In genomic region chr5:72241346-72242003, GRCh38 we compare ENCODE assay signal across 17 cellular contexts.
DNase-seq lines count a peak whose midpoint lies in the region; FAIRE-seq lines count a peak whose summit lies in the region.
"Had no signal": no experiment of that assay in that cellular context is flagged by ENCODE, and none has a peak within 500 bp of the region (broad histone marks: within the 10 kb centered on the region; RNA-seq: fewer than 3 reads in every experiment).

No MANE protein-coding gene starts in this region.

- FAIRE-seq in HTR-8/SVneo (lab: Jason Lieb, UNC) = no peak
- FAIRE-seq: GM18507, H1 had no signal

- DNase-seq in NCI-H1417 (lab: John Stamatoyannopoulos, UW) (peak in 2 of 3 experiments; percentile 17 to 49), NCI-H1417 treated with DMSO at 0.1 percent for 48 hours (lab: John Stamatoyannopoulos, UW) (no peak), amygdala (lab: John Stamatoyannopoulos, UW) (peak in 45 of 56 donors; percentile 12 to 82 (median 46)), islet precursor cell (peak; percentile 66), superior temporal gyrus (ENCODE audit: extremely low spot score) (peak; percentile 87), HT-29 (ENCODE audit: low spot score) (no peak), HTR-8/SVneo (ENCODE audit: insufficient read length, low spot score) (no peak), iPS-NIHi7 (ENCODE audit: extremely low spot score) (no peak)
- DNase-seq: 8988T; CD8-positive, alpha-beta T cell; erythroblast; heart right ventricle; left lung; naive thymus-derived CD4-positive, alpha-beta T cell; stimulated activated naive CD8-positive, alpha-beta T cell treated with anti-CD3 and anti-CD28 coated beads, Interleukin-15, Interleukin-2, amounts not matched to agents 100 U/mL and 50 U/mL, for 24 hours had no signal

Comparison
In these comparisons a context has a peak if more than half of its experiments do, and no peak if none do; other contexts are left out.
1. DNase-seq: peak in NCI-H1417 (2 of 3), amygdala (45 of 56), islet precursor cell (single experiment) and superior temporal gyrus (single experiment); none in NCI-H1417 treated with DMSO at 0.1 percent for 48 hours (single experiment), HT-29 (single experiment), HTR-8/SVneo (single experiment) and iPS-NIHi7 (single experiment).